Comparison of ENCODE assay signal across 1 cellular context in genomic region chr17:47530557-47531227, GRCh38.
TF ChIP-seq lines count a peak whose summit lies in the region.

Gene NPEPPS (plus strand): TSS chr17:47531108. CDS start chr17:47531301, 193 bp downstream.

TF ChIP-seq in HEK293, 187 proteins besides CTCF, POLR2A, EP300 and RAD21 (continued from another document):
- TF ChIP-seq ZNF341 (tag by site-specific recombination; IDR thresholded peaks at IDR 0.05; ENCODE audit: low read depth) (peak; percentile 78), ZNF335 (tag by site-specific recombination; conservative IDR thresholded peaks at IDR 0.05) (peak; percentile 52; the same call in 1 of the 2 replicates), IKZF3 (tag by site-specific recombination; IDR thresholded peaks at IDR 0.05) (0 out of 2 replicates have a peak, but pooled peaks have one; percentile 22), ZBTB8A (tag by site-specific recombination; IDR thresholded peaks at IDR 0.05) (peak; percentile 87)
TF ChIP-seq in HEK293: peak in this region for 8; not testable (repeated sequence) for 179.
